Comparison of ENCODE assay signal across 24 cellular contexts in the genomic region with DNA sequence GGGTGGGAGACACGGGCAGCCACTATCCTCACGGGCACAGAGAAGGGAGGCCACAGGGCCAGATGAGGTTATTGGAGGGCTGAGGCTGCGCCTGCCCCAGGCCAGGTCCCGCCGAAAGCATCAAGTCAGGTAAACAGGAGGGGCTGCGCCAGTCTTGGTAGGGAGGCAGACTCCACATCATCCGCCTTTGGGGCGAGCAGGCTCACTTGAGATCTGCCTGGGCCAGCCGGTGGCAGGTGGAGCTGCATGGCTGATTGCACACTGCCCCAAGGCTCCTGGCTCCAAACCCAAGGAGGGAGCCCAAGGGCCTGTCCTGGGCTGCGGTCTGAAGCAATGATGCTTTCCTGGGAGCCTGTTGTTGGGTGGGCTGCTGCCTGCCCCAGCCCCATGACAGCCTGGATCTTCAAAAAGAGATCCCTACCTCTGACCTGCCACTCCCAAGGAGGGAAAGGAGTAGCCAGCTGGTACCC. TPM values are rescaled to one million over a fixed set of nuclear protein-coding genes. Genes with fewer than 3 reads are reported as not detected.
DNase-seq lines count a peak whose midpoint lies in the region; ATAC-seq and TF ChIP-seq lines count a peak whose summit lies in the region.
"Had no signal": no experiment of that assay in that cellular context is flagged by ENCODE, and none has a peak within 500 bp of the region (broad histone marks: within the 10 kb centered on the region; RNA-seq: fewer than 3 reads in every experiment).

No MANE protein-coding gene starts in this region.

- no peaks in the 10 kb centered on the region for H3K36me3 ChIP-seq in hepatocyte (replicated peaks; ENCODE audit: insufficient read depth, low read depth)

- peak overlapping the region; percentile 25 for H3K27ac ChIP-seq in RWPE1
- peak overlapping the region; percentile 20 for H3K27ac ChIP-seq in hepatocyte
- H3K27ac ChIP-seq: 22Rv1, gastroesophageal sphincter, HL-60, SJCRH30, suprapubic skin had no signal

- no peak for ATAC-seq in HG02759 (IDR thresholded peaks at IDR 0.05; ENCODE audit: unreplicated experiment)
- no peak for ATAC-seq in left colon
- ATAC-seq in HG02981 (IDR thresholded peaks at IDR 0.05; ENCODE audit: unreplicated experiment): no peak
- ATAC-seq: gastroesophageal sphincter, left cardiac atrium, T-cell had no signal

- H3K27me3 ChIP-seq in hepatocyte: no peaks in the 10 kb centered on the region
- H3K27me3 ChIP-seq: gastroesophageal sphincter, SJCRH30, suprapubic skin had no signal

- POLR2A ChIA-PET in RWPE1 (lab: Yijun Ruan, JAX; ENCODE audit: low non-redundant PET): no interaction called here

- H3K4me2 ChIP-seq in hepatocyte: no peak overlapping the region

- TF ChIP-seq CTCF in RWPE1 (conservative IDR thresholded peaks at IDR 0.05; ENCODE audit: low read depth) (no peak), hepatocyte (IDR thresholded peaks at IDR 0.05; ENCODE audit: poor library complexity) (no peak)

- no peaks in the 10 kb centered on the region for H4K20me1 ChIP-seq in hepatocyte (ENCODE audit: insufficient read depth, poor library complexity, severe bottlenecking)

- CTCF ChIA-PET in RWPE1 (lab: Yijun Ruan, JAX): no interaction called here

- intact Hi-C loops in left colon (cut with DNase I, micrococcal nuclease): no loop called here

- H3K4me3 ChIP-seq in hepatocyte: no peak overlapping the region
- H3K4me3 ChIP-seq: gastroesophageal sphincter, prostate gland, SJCRH30, suprapubic skin had no signal

- no peaks in the 10 kb centered on the region for H3K79me2 ChIP-seq in hepatocyte

- no peak overlapping the region for H2AFZ ChIP-seq in hepatocyte

- peaks cover 33% of the 10 kb centered on the region for H3K4me1 ChIP-seq in hepatocyte (ENCODE audit: insufficient read depth)

- DNase-seq in DMS 273 (lab: John Stamatoyannopoulos, UW; ENCODE audit: unreplicated experiment) (peak; percentile 82), DMS 273 treated with DMSO at 0.1 percent for 48 hours (lab: John Stamatoyannopoulos, UW) (no peak), COLO668 (lab: John Stamatoyannopoulos, UW; ENCODE audit: unreplicated experiment) (peak; percentile 32), RWPE1 (ENCODE audit: low spot score) (no peak), hepatocyte (ENCODE audit: low spot score) (no peak), left colon (no peak)
- DNase-seq: activated CD4-positive, alpha-beta T cell treated with anti-CD3 and anti-CD28 coated beads, Interleukin-2, amount 50 U/mL, for 4 hours; CD4-positive, alpha-beta memory T cell; dermis blood vessel endothelial cell; hippocampal formation; left cardiac atrium; SJCRH30; stimulated activated naive CD4-positive, alpha-beta T cell; T-cell had no signal

- H3K9me2 ChIP-seq in hepatocyte (replicated peaks; ENCODE audit: insufficient read depth): no peaks in the 10 kb centered on the region

- 83% methylated on average over 9 of the region's 10 CpGs for WGBS in hepatocyte (ENCODE audit: low lambda C conversion rate, missing lambda C conversion rate)

- no peaks in the 10 kb centered on the region for H3K9me3 ChIP-seq in hepatocyte (ENCODE audit: low read depth)
- H3K9me3 ChIP-seq: gastroesophageal sphincter, prostate gland, SJCRH30, suprapubic skin had no signal

RNA-seq across cellular contexts. Expression of a gene that starts 4.6 kb away (rescaled TPM):
- total RNA-seq in hepatocyte (21.0 and 33.6 TPM in 2 replicates), left colon (1 to 10 TPM; 1.8 to 4.6 TPM)
- polyA plus RNA-seq in hepatocyte: 116 and 118 TPM in 2 replicates
- total RNA-seq: LHCN-M2, SJCRH30 had no signal

RNA-seq across cellular contexts. Expression of a gene that starts 19.2 kb away (rescaled TPM):
- 27.3 and 36.2 TPM in 2 replicates for total RNA-seq in hepatocyte
- 37.4 and 38.8 TPM in 2 replicates for polyA plus RNA-seq in hepatocyte
- total RNA-seq in left colon: 10 to 100 TPM; 35.1 to 41.5 TPM

RNA-seq across cellular contexts. Expression of a gene that starts 24.9 kb away (rescaled TPM):
- total RNA-seq in hepatocyte: 0.17 and 0.72 TPM in 2 replicates
- 0.59 and 0.73 TPM in 2 replicates for polyA plus RNA-seq in hepatocyte
- not detected for total RNA-seq in left colon
- total RNA-seq: astrocyte; CD4-positive, alpha-beta memory T cell; dermis blood vessel endothelial cell; gastroesophageal sphincter; H1; left cardiac atrium; LHCN-M2; SJCRH30; suprapubic skin; T-cell had no signal
- polyA plus RNA-seq: CD4-positive, alpha-beta memory T cell had no signal

Comparison
In these comparisons a context has a peak if more than half of its experiments do, and no peak if none do; other contexts are left out.
1. DNase-seq: peak in DMS 273 (single experiment) and COLO668 (single experiment); none in DMS 273 treated with DMSO at 0.1 percent for 48 hours (single experiment), RWPE1 (single experiment), hepatocyte (single experiment) and left colon (0 of 2).